Comparison of ENCODE assay signal across 7 cellular contexts in genomic region chr2:26245231-26245732, GRCh38. TPM values are rescaled to one million over a fixed set of nuclear protein-coding genes. Genes with fewer than 3 reads are reported as not detected.
DNase-seq lines count a peak whose midpoint lies in the region; FAIRE-seq and TF ChIP-seq lines count a peak whose summit lies in the region.

No MANE protein-coding gene starts in this region.

- intact Hi-C loops in testis (cut with DNase I; ENCODE audit: low total_unique reads), result no loop called here

- H3K36me3 ChIP-seq in neuron (ENCODE audit: insufficient read depth, low read length) (no peaks in the 10 kb centered on the region), testis (ENCODE audit: low read depth, missing control alignments) (no peaks in the 10 kb centered on the region)

- peak; percentile 54 for FAIRE-seq in GM12892 (lab: Jason Lieb, UNC)

- POLR2A ChIA-PET in HEK293T (lab: Yijun Ruan, JAX), result interaction anchor here (1.0 to 2.5 kb wide), 7 partner anchors 14 to 100 kb away, joined by 3 to 7 read pairs (median 3); partner anchors contain the start of gene SELENOI

- CTCF ChIA-PET in HEK293T (lab: Yijun Ruan, JAX), result no interaction called here

- H3K27ac ChIP-seq in testis, result peak overlapping the region; percentile 94 to 97

- DNase-seq in GM12892 (ENCODE audit: insufficient read length) (no peak), HEK293T (ENCODE audit: extremely low spot score) (peak; percentile 42), NCI-H2171 treated with DMSO at 0.1 percent for 48 hours (lab: John Stamatoyannopoulos, UW) (peak; percentile 60), activated T-cell treated with anti-CD3 and anti-CD28 coated beads for 4 hours (peak; percentile 56), fibroblast of peridontal ligament (ENCODE audit: extremely low read depth) (peak; percentile 28), testis (peak; percentile 66)

- peak overlapping the region; percentile 78 for H2AFZ ChIP-seq in neuron (ENCODE audit: low read depth, low read length)

- H3K9me3 ChIP-seq in neuron (ENCODE audit: low read length), result no peaks in the 10 kb centered on the region
- H3K9me3 ChIP-seq in testis, result no peaks in the 10 kb centered on the region

- peak overlapping the region; percentile 92 for H3K4me3 ChIP-seq in neuron (ENCODE audit: low read length)
- peak overlapping the region; percentile 92 to 93 for H3K4me3 ChIP-seq in testis

- H3K4me1 ChIP-seq in neuron (ENCODE audit: insufficient read depth, low read length) (peaks cover 18% of the 10 kb centered on the region), testis (peaks cover 18% of the 10 kb centered on the region)

- TF ChIP-seq CTCF in testis (IDR thresholded peaks at IDR 0.05), result no peak

- TF ChIP-seq POLR2A in GM12892 (IDR thresholded peaks at IDR 0.05; ENCODE audit: low read depth, low read length), result no peak
- no peak for TF ChIP-seq POLR2A in testis (IDR thresholded peaks at IDR 0.05)

- WGBS in testis, 2 donors, result 0 to 1% methylated on average over 21 of the region's 21 CpGs

- H3K27me3 ChIP-seq in neuron (ENCODE audit: insufficient read depth, low read length), result no peaks in the 10 kb centered on the region
- H3K27me3 ChIP-seq in testis, result no peaks in the 10 kb centered on the region

TF ChIP-seq in HEK293T, 16 proteins besides CTCF, POLR2A, EP300 and RAD21:
- TF ChIP-seq NFRKB (IDR thresholded peaks at IDR 0.05) (no peak), ZNF384 (IDR thresholded peaks at IDR 0.05) (no peak), TARDBP (IDR thresholded peaks at IDR 0.05) (no peak), FOXM1 (IDR thresholded peaks at IDR 0.05; ENCODE audit: borderline replicate concordance) (no peak), HDGF (IDR thresholded peaks at IDR 0.05; ENCODE audit: borderline replicate concordance) (no peak), CTBP1 (IDR thresholded peaks at IDR 0.05; ENCODE audit: borderline replicate concordance) (no peak), FOXK2 (IDR thresholded peaks at IDR 0.05) (no peak), SUZ12 (IDR thresholded peaks at IDR 0.05) (no peak), FOXA1 (IDR thresholded peaks at IDR 0.05) (no peak), BHLHE40 (IDR thresholded peaks at IDR 0.05; ENCODE audit: borderline replicate concordance) (no peak), SP1 (IDR thresholded peaks at IDR 0.05) (no peak), L3MBTL2 (conservative IDR thresholded peaks at IDR 0.05) (no peak), ELF4 (IDR thresholded peaks at IDR 0.05) (no peak), ARNT (IDR thresholded peaks at IDR 0.05) (no peak), LEF1 (IDR thresholded peaks at IDR 0.05; ENCODE audit: borderline replicate concordance) (no peak)
- TF ChIP-seq, protein P1, sequence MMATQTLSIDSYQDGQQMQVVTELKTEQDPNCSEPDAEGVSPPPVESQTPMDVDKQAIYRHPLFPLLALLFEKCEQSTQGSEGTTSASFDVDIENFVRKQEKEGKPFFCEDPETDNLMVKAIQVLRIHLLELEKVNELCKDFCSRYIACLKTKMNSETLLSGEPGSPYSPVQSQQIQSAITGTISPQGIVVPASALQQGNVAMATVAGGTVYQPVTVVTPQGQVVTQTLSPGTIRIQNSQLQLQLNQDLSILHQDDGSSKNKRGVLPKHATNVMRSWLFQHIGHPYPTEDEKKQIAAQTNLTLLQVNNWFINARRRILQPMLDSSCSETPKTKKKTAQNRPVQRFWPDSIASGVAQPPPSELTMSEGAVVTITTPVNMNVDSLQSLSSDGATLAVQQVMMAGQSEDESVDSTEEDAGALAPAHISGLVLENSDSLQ (IDR thresholded peaks at IDR 0.05), result no peak
TF ChIP-seq in HEK293T: peak in this region for 0.

RNA-seq across cellular contexts. Expression of gene HADHB, which starts 0.5 kb away (rescaled TPM):
- 49.0 TPM for polyA plus RNA-seq in GM12892 (2012; ENCODE audit: missing spikeins)
- 100 to 1,000 TPM; 142 to 168 TPM for total RNA-seq in testis
- polyA plus RNA-seq in testis (ENCODE audit: insufficient read depth, low read depth, low replicate concordance), result 171 TPM

RNA-seq across cellular contexts. Expression of gene HADHA, which starts 0.8 kb away (rescaled TPM):
- 76.0 TPM for polyA plus RNA-seq in GM12892 (2012; ENCODE audit: missing spikeins)
- 10 to 100 TPM; 93.7 to 98.8 TPM for total RNA-seq in testis
- polyA plus RNA-seq in testis (ENCODE audit: insufficient read depth, low read depth, low replicate concordance), result 161 TPM
